In genomic region chr22:49642331-49642730, GRCh38 we compare ENCODE assay signal across 20 cellular contexts.
"Had no signal": no experiment of that assay in that cellular context is flagged by ENCODE, and none has a peak within 500 bp of the region (broad histone marks: within the 10 kb centered on the region; RNA-seq: fewer than 3 reads in every experiment).

No MANE protein-coding gene starts in this region.

- H3K27me3 Mint-ChIP-seq: activated T-cell treated with anti-CD3 and anti-CD28 coated beads, Interleukin-2, amount 50 U/mL, for 24 hours; activated T-helper 17 cell treated with anti-CD3 and anti-CD28 coated beads, Interleukin-2, amount 50 U/mL, for 72 hours; naive B cell had no signal

- H3K4me3 Mint-ChIP-seq: activated T-cell treated with anti-CD3 and anti-CD28 coated beads, Interleukin-2, amount 50 U/mL, for 24 hours; activated T-helper 17 cell treated with anti-CD3 and anti-CD28 coated beads, Interleukin-2, amount 50 U/mL, for 72 hours; endodermal cell; naive B cell; neural progenitor cell had no signal

- H3K4me1 Mint-ChIP-seq: endodermal cell had no signal

- H3K27me3 ChIP-seq: colonic mucosa, neural progenitor cell, upper lobe of left lung had no signal

- H3K9me3 Mint-ChIP-seq: activated naive CD4-positive, alpha-beta T cell treated with anti-CD3 and anti-CD28 coated beads, Interleukin-2, amount 50 U/mL, for 72 hours; activated T-cell treated with anti-CD3 and anti-CD28 coated beads, Interleukin-2, amount 50 U/mL, for 24 hours; activated T-helper 17 cell treated with anti-CD3 and anti-CD28 coated beads, Interleukin-2, amount 50 U/mL, for 72 hours; endodermal cell; naive B cell; neural progenitor cell had no signal

- H3K4me1 ChIP-seq: colonic mucosa, heart right ventricle had no signal

- H3K9me3 ChIP-seq: colonic mucosa, heart right ventricle, lower lobe of right lung, upper lobe of left lung had no signal

- H3K4me3 ChIP-seq: colonic mucosa, heart right ventricle, lower lobe of right lung, neural progenitor cell, upper lobe of left lung had no signal

- H3K36me3 Mint-ChIP-seq: activated naive CD4-positive, alpha-beta T cell treated with anti-CD3 and anti-CD28 coated beads, Interleukin-2, amount 50 U/mL, for 72 hours; neural progenitor cell had no signal

- H3K27ac Mint-ChIP-seq: activated T-cell treated with anti-CD3 and anti-CD28 coated beads, Interleukin-2, amount 50 U/mL, for 24 hours; activated T-helper 17 cell treated with anti-CD3 and anti-CD28 coated beads, Interleukin-2, amount 50 U/mL, for 72 hours; endodermal cell; naive B cell; neural progenitor cell; progenitor cell of endocrine pancreas had no signal

- ATAC-seq: activated T-helper 17 cell treated with anti-CD3 and anti-CD28 coated beads, Interleukin-2, amount 50 U/mL, for 72 hours; left colon; lower lobe of right lung had no signal

- DNase-seq: activated CD4-positive, alpha-beta T cell treated with anti-CD3 and anti-CD28 coated beads for 1 hour; activated CD8-positive, alpha-beta memory T cell treated with anti-CD3 and anti-CD28 coated beads for 24 hours; activated CD8-positive, alpha-beta memory T cell treated with anti-CD3 and anti-CD28 coated beads, Interleukin-2, amount 50 U/mL, for 4 hours; activated T-cell treated with anti-CD3 and anti-CD28 coated beads, Interleukin-2, amount 50 U/mL, for 24 hours; colonic mucosa; endodermal cell; heart right ventricle; left colon; lower lobe of right lung; naive B cell; retina; stimulated activated CD4-positive, alpha-beta T cell treated with anti-CD3 and anti-CD28 coated beads, Interleukin-4, amount 100 ng/mL, for 24 hours; stimulated activated naive CD4-positive, alpha-beta T cell treated with Interleukin-2 at 50 U/mL for 16 hours; T-helper 9 cell had no signal

- H3K27ac ChIP-seq: colonic mucosa, epithelial cell of prostate, heart right ventricle, lower lobe of right lung, neural progenitor cell had no signal

- H3K36me3 ChIP-seq: colonic mucosa, heart right ventricle, lower lobe of right lung, neural progenitor cell had no signal
